9 cellular contexts compared by ENCODE assay signal in genomic region chr3:36991147-36991546, GRCh38. TPM values are rescaled to one million over a fixed set of nuclear protein-coding genes. Genes with fewer than 3 reads are reported as not detected.
DNase-seq lines count a peak whose midpoint lies in the region; ATAC-seq, FAIRE-seq and TF ChIP-seq lines count a peak whose summit lies in the region.
"Had no signal": no experiment of that assay in that cellular context is flagged by ENCODE, and none has a peak within 500 bp of the region (broad histone marks: within the 10 kb centered on the region; RNA-seq: fewer than 3 reads in every experiment).

No MANE protein-coding gene starts in this region.

- peaks cover 45% of the 10 kb centered on the region for H3K36me3 ChIP-seq in neuron (ENCODE audit: insufficient read depth, low read length)

- CTCF ChIA-PET in A549 (lab: Yijun Ruan, JAX) = interaction anchor here (1.3 to 2.8 kb wide), 2 partner anchors 33 to 86 kb away, joined by 3 to 7 read pairs; no protein-coding TSS in a partner anchor

- TF ChIP-seq POLR2A in A549 (IDR thresholded peaks at IDR 0.05; ENCODE audit: low read length) = no peak

- H3K4me1 ChIP-seq in A549 (peaks cover 33% of the 10 kb centered on the region), neuron (ENCODE audit: insufficient read depth, low read length) (peaks cover 37% of the 10 kb centered on the region)

- ATAC-seq in A549 (no peak), HG02678 (IDR thresholded peaks at IDR 0.05; ENCODE audit: unreplicated experiment) (no peak), GM19395 (IDR thresholded peaks at IDR 0.05; ENCODE audit: unreplicated experiment) (no peak)

- 0 out of 6 replicates have a peak overlapping the region, but pooled peaks of 1 of the 2 experiments have one; percentile 1 for H3K27ac ChIP-seq in A549

- no peak for TF ChIP-seq RAD21 in A549 (conservative IDR thresholded peaks at IDR 0.05 in 1 of 2, IDR thresholded peaks at IDR 0.05 in 1 of 2)

- no peak for FAIRE-seq in A549 (lab: Jason Lieb, UNC)
- peak; percentile 80 for FAIRE-seq in GM18507 (lab: Jason Lieb, UNC)
- FAIRE-seq: small intestine had no signal

- H3K4me2 ChIP-seq in A549 = peak overlapping the region; percentile 96

- TF ChIP-seq EP300 in A549 (IDR thresholded peaks at IDR 0.05) = no peak

- no peak overlapping the region for H2AFZ ChIP-seq in neuron (ENCODE audit: low read depth, low read length)

- POLR2A ChIA-PET in A549 (lab: Yijun Ruan, JAX) = no interaction called here

- 76% methylated on average over 3 of the region's 3 CpGs for WGBS in A549 (ENCODE audit: missing lambda C conversion rate)

- H3K9me3 ChIP-seq in A549 (no peaks in the 10 kb centered on the region), neuron (ENCODE audit: low read length) (no peaks in the 10 kb centered on the region)

- no peaks in the 10 kb centered on the region for H3K27me3 ChIP-seq in neuron (ENCODE audit: insufficient read depth, low read length)

- no peak for DNase-seq in A549 (ENCODE audit: low read depth in 1 of 2, low spot score in 1 of 2)
- DNase-seq in GM18507 (ENCODE audit: extremely low spot score, insufficient read length, low read depth) = no peak
- DNase-seq in cardiac fibroblast (ENCODE audit: low read depth in 2 of 2) = no peak
- no peak for DNase-seq in epidermal melanocyte (ENCODE audit: insufficient read length, low spot score)
- DNase-seq in NCI-H187 treated with DMSO at 0.1 percent for 48 hours (lab: John Stamatoyannopoulos, UW) = no peak
- DNase-seq: small intestine had no signal

- H3K4me3 ChIP-seq in A549 (peak overlapping the region; percentile 61), cardiac fibroblast (replicated peaks in 1 of 2; ENCODE audit: low read depth in 2 of 2, low read length in 2 of 2) (peak overlapping the region; percentile 70 to 78), neuron (ENCODE audit: low read length) (peak overlapping the region; percentile 71)

- no peak for TF ChIP-seq CTCF in A549 (IDR thresholded peaks at IDR 0.05)
- no peak for TF ChIP-seq CTCF in cardiac fibroblast (IDR thresholded peaks at IDR 0.05; ENCODE audit: low read depth, low read length)

TF ChIP-seq in A549, 52 proteins besides CTCF, POLR2A, EP300 and RAD21:
- TF ChIP-seq MAZ (IDR thresholded peaks at IDR 0.05; ENCODE audit: borderline replicate concordance, low read depth, low read length) (no peak), TFCP2L1 (CRISPR knock-in tag; IDR thresholded peaks at IDR 0.05) (no peak), RFX5 (IDR thresholded peaks at IDR 0.05) (no peak), KDM5A (IDR thresholded peaks at IDR 0.05) (no peak), EHMT2 (IDR thresholded peaks at IDR 0.05; ENCODE audit: low read depth) (no peak), HOXA7 (CRISPR knock-in tag; IDR thresholded peaks at IDR 0.05) (no peak), CHD4 (IDR thresholded peaks at IDR 0.05; ENCODE audit: borderline replicate concordance) (no peak), HMGXB4 (CRISPR knock-in tag; IDR thresholded peaks at IDR 0.05; ENCODE audit: borderline replicate concordance) (no peak)

RNA-seq across cellular contexts. Expression of gene EPM2AIP1, which starts 1.8 kb away (rescaled TPM):
- polyA plus RNA-seq in A549 (2011; rRNA removed) = 9.9 and 15.7 TPM in 2 replicates
- 2.3 and 2.8 TPM in 2 replicates for polyA plus RNA-seq in A549 (2012; cell fraction: cytosol; rRNA removed)
- polyA plus RNA-seq in A549 (2012; cell fraction: nucleus; rRNA removed) = 3.5 and 4.1 TPM in 2 replicates
- polyA plus RNA-seq in A549 (2017; fragmentation: RNase III; extraction: RNeasy Plus Mini Kit Qiagen cat#74134 plus additional on column Dnase treatment) = 10.3 to 11.1 TPM (median 10.3 TPM) in 3 replicates
- 9.1 and 10.2 TPM in 2 replicates for polyA minus RNA-seq in A549 (2011; rRNA and poly(A)+ RNA removed)

RNA-seq across cellular contexts. Expression of gene MLH1, which starts 2.2 kb away (rescaled TPM):
- 70.2 and 73.1 TPM in 2 replicates for polyA plus RNA-seq in A549 (2011; rRNA removed)
- 31.9 and 33.7 TPM in 2 replicates for polyA plus RNA-seq in A549 (2012; cell fraction: cytosol; rRNA removed)
- polyA plus RNA-seq in A549 (2012; cell fraction: nucleus; rRNA removed) = 29.6 and 45.2 TPM in 2 replicates
- polyA plus RNA-seq in A549 (2017; fragmentation: RNase III; extraction: RNeasy Plus Mini Kit Qiagen cat#74134 plus additional on column Dnase treatment) = 60.8 to 62.2 TPM (median 61.8 TPM) in 3 replicates
- polyA minus RNA-seq in A549 (2011; rRNA and poly(A)+ RNA removed) = 54.6 and 57.9 TPM in 2 replicates

RNA-seq across cellular contexts. Expression of gene TRANK1, which starts 46.3 kb away (rescaled TPM):
- polyA plus RNA-seq in A549 (2011; rRNA removed) (3.2 and 3.8 TPM in 2 replicates), A549 (2017; fragmentation: RNase III; extraction: RNeasy Plus Mini Kit Qiagen cat#74134 plus additional on column Dnase treatment) (0.58 to 1.6 TPM (median 1.3 TPM) in 3 replicates)
- polyA plus RNA-seq in A549 (2012; cell fraction: cytosol; rRNA removed) = 0.29 and 0.35 TPM in 2 replicates
- 1.1 and 1.4 TPM in 2 replicates for polyA plus RNA-seq in A549 (2012; cell fraction: nucleus; rRNA removed)
- polyA minus RNA-seq in A549 (2011; rRNA and poly(A)+ RNA removed) = 9.1 and 12.6 TPM in 2 replicates
